14 cellular contexts compared by ENCODE assay signal in the genomic region with DNA sequence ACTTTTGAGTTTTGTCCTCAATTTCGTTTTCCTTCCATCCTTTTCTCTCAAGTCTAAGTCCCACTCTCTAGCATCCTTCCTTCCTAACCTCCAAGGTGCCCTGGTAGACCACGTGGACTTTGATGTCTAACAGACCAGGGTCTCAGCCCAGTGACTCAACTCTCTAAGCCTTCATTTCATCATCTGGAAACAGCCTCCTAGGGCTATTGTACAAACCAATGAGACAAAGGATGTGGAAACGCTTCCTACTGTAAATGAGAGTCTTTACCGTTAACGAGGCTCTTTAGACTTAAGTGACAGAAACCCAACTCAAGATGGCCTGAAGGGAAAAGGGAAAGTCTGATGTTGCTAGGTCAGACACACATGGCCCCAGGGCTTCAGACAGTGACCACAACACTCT. TPM values are rescaled to one million over a fixed set of nuclear protein-coding genes. Genes with fewer than 3 reads are reported as not detected.
DNase-seq lines count a peak whose midpoint lies in the region; ATAC-seq and TF ChIP-seq lines count a peak whose summit lies in the region.
"Had no signal": no experiment of that assay in that cellular context is flagged by ENCODE, and none has a peak within 500 bp of the region (broad histone marks: within the 10 kb centered on the region; RNA-seq: fewer than 3 reads in every experiment).

No MANE protein-coding gene starts in this region.

- H3K4me3 ChIP-seq in RWPE2 (ENCODE audit: severe bottlenecking) (no peak overlapping the region), A673 (ENCODE audit: low read depth, low read length, poor library complexity, severe bottlenecking) (no peak overlapping the region)
- H3K4me3 ChIP-seq: uterus had no signal

- H3K9me3 ChIP-seq in RWPE2 (ENCODE audit: severe bottlenecking) (no peaks in the 10 kb centered on the region), A673 (ENCODE audit: low read depth, low read length, poor library complexity, severe bottlenecking) (no peaks in the 10 kb centered on the region)
- H3K9me3 ChIP-seq: uterus had no signal

- peak overlapping the region; percentile 81 for H3K27ac Mint-ChIP-seq in activated CD8-positive, alpha-beta T cell treated with anti-CD3 and anti-CD28 coated beads for 36 hours
- H3K27ac Mint-ChIP-seq in activated CD8-positive, alpha-beta T cell treated with anti-CD3 and anti-CD28 coated beads, Interleukin-2, amount 10 ng/mL, durations not matched to agents 7 days and 5 days: no peak overlapping the region
- no peak overlapping the region for H3K27ac Mint-ChIP-seq in immature natural killer cell

- peak; percentile 50 for ATAC-seq in activated CD8-positive, alpha-beta T cell treated with anti-CD3 and anti-CD28 coated beads for 36 hours
- no peak for ATAC-seq in activated CD8-positive, alpha-beta T cell treated with anti-CD3 and anti-CD28 coated beads, Interleukin-2, amount 10 ng/mL, durations not matched to agents 7 days and 5 days
- ATAC-seq in RWPE2 (ENCODE audit: low read depth): peak; percentile 75
- no peak for ATAC-seq in HG02798 (IDR thresholded peaks at IDR 0.05; ENCODE audit: poor library complexity, unreplicated experiment)

- H3K27me3 ChIP-seq in RWPE2 (ENCODE audit: insufficient read depth, poor library complexity, severe bottlenecking) (no peaks in the 10 kb centered on the region), A673 (replicated peaks; ENCODE audit: insufficient read depth, low read depth, low read length, poor library complexity) (no peaks in the 10 kb centered on the region)
- H3K27me3 ChIP-seq: uterus had no signal

- no peaks in the 10 kb centered on the region for H3K36me3 ChIP-seq in RWPE2 (ENCODE audit: low read depth)
- no peaks in the 10 kb centered on the region for H3K36me3 ChIP-seq in A673 (ENCODE audit: insufficient read depth, low read length, poor library complexity, severe bottlenecking)
- H3K36me3 ChIP-seq: uterus had no signal

- CTCF ChIA-PET in activated CD8-positive, alpha-beta T cell treated with anti-CD3 and anti-CD28 coated beads for 36 hours (lab: Charles Lee): interaction anchor here (1.0 kb wide), 1 partner anchor 10 kb away, joined by 3 read pairs; no protein-coding TSS in a partner anchor
- CTCF ChIA-PET in activated CD8-positive, alpha-beta T cell treated with anti-CD3 and anti-CD28 coated beads, Interleukin-2, amount 10 ng/mL, durations not matched to agents 7 days and 5 days (lab: Charles Lee): no interaction called here
- CTCF ChIA-PET in A673 (lab: Charles Lee): no interaction called here

- no TSS peak for BruUV-seq in A673 (replicated peaks; lab: Mats Ljungman, UMichigan)

- TF ChIP-seq CTCF in activated CD8-positive, alpha-beta T cell treated with anti-CD3 and anti-CD28 coated beads for 36 hours (IDR thresholded peaks at IDR 0.05): no peak
- TF ChIP-seq CTCF in RWPE2 (IDR thresholded peaks at IDR 0.05; ENCODE audit: poor library complexity, severe bottlenecking) (no peak), A673 (conservative IDR thresholded peaks at IDR 0.05; ENCODE audit: low read depth, low read length) (no peak)

- peak overlapping the region; percentile 25 for H3K4me3 Mint-ChIP-seq in activated CD8-positive, alpha-beta T cell treated with anti-CD3 and anti-CD28 coated beads for 36 hours
- no peak overlapping the region for H3K4me3 Mint-ChIP-seq in activated CD8-positive, alpha-beta T cell treated with anti-CD3 and anti-CD28 coated beads, Interleukin-2, amount 10 ng/mL, durations not matched to agents 7 days and 5 days
- H3K4me3 Mint-ChIP-seq in immature natural killer cell: no peak overlapping the region

- POLR2A ChIA-PET in activated CD8-positive, alpha-beta T cell treated with anti-CD3 and anti-CD28 coated beads for 36 hours (lab: Charles Lee): interaction anchor here (1.3 kb wide), 1 partner anchor 15 kb away, joined by 3 read pairs; no protein-coding TSS in a partner anchor
- POLR2A ChIA-PET in activated CD8-positive, alpha-beta T cell treated with anti-CD3 and anti-CD28 coated beads, Interleukin-2, amount 10 ng/mL, durations not matched to agents 7 days and 5 days (lab: Charles Lee): interaction anchor here (1.3 kb wide), 1 partner anchor 18 kb away, joined by 3 read pairs; no protein-coding TSS in a partner anchor
- POLR2A ChIA-PET in A673 (lab: Charles Lee; ENCODE audit: low non-redundant PET): no interaction called here

- intact Hi-C loops in activated CD8-positive, alpha-beta T cell treated with anti-CD3 and anti-CD28 coated beads for 36 hours (cut with micrococcal nuclease): no loop called here
- intact Hi-C loops in A673 (cut with micrococcal nuclease; ENCODE audit: unreplicated experiment): no loop called here

- DNase-seq in activated CD8-positive, alpha-beta T cell treated with anti-CD3 and anti-CD28 coated beads for 36 hours: peak; percentile 29
- DNase-seq in activated CD8-positive, alpha-beta T cell treated with anti-CD3 and anti-CD28 coated beads, Interleukin-2, amount 10 ng/mL, durations not matched to agents 7 days and 5 days: no peak
- DNase-seq in HCEC 1CT (peak; percentile 64), RWPE2 (ENCODE audit: low spot score) (no peak), iris pigment epithelial cell (ENCODE audit: low read depth) (peak; percentile 39), A673 (ENCODE audit: low spot score) (no peak), immature natural killer cell (no peak)
- DNase-seq: DMS 273 treated with DMSO at 0.1 percent for 48 hours; effector memory CD4-positive, alpha-beta T cell; foreskin melanocyte; NCI-H1092; uterus had no signal

- no peaks in the 10 kb centered on the region for H3K36me3 Mint-ChIP-seq in activated CD8-positive, alpha-beta T cell treated with anti-CD3 and anti-CD28 coated beads for 36 hours (ENCODE audit: low read depth)
- H3K36me3 Mint-ChIP-seq in activated CD8-positive, alpha-beta T cell treated with anti-CD3 and anti-CD28 coated beads, Interleukin-2, amount 10 ng/mL, durations not matched to agents 7 days and 5 days (ENCODE audit: low read depth): no peaks in the 10 kb centered on the region
- H3K36me3 Mint-ChIP-seq in immature natural killer cell: no peaks in the 10 kb centered on the region

- H3K4me1 Mint-ChIP-seq in activated CD8-positive, alpha-beta T cell treated with anti-CD3 and anti-CD28 coated beads for 36 hours (ENCODE audit: low read depth): peaks cover 18% of the 10 kb centered on the region
- H3K4me1 Mint-ChIP-seq in activated CD8-positive, alpha-beta T cell treated with anti-CD3 and anti-CD28 coated beads, Interleukin-2, amount 10 ng/mL, durations not matched to agents 7 days and 5 days (ENCODE audit: low read depth): peaks cover 10% of the 10 kb centered on the region
- H3K4me1 Mint-ChIP-seq in immature natural killer cell: no peaks in the 10 kb centered on the region

- H3K27me3 Mint-ChIP-seq in activated CD8-positive, alpha-beta T cell treated with anti-CD3 and anti-CD28 coated beads for 36 hours: peaks cover 17% of the 10 kb centered on the region
- peaks cover 10% of the 10 kb centered on the region for H3K27me3 Mint-ChIP-seq in activated CD8-positive, alpha-beta T cell treated with anti-CD3 and anti-CD28 coated beads, Interleukin-2, amount 10 ng/mL, durations not matched to agents 7 days and 5 days (ENCODE audit: low read depth)
- H3K27me3 Mint-ChIP-seq in immature natural killer cell (ENCODE audit: low read depth in 3 of 3): peaks cover 3 to 17% (median 3%) of the 10 kb centered on the region in 3 donors

- H3K27ac ChIP-seq in RWPE2 (ENCODE audit: poor library complexity, severe bottlenecking) (peak overlapping the region; percentile 91), A673 (ENCODE audit: low read depth, low read length, poor library complexity, severe bottlenecking) (no peak overlapping the region)
- H3K27ac ChIP-seq: uterus had no signal

- no peaks in the 10 kb centered on the region for H3K9me3 Mint-ChIP-seq in activated CD8-positive, alpha-beta T cell treated with anti-CD3 and anti-CD28 coated beads for 36 hours
- H3K9me3 Mint-ChIP-seq in activated CD8-positive, alpha-beta T cell treated with anti-CD3 and anti-CD28 coated beads, Interleukin-2, amount 10 ng/mL, durations not matched to agents 7 days and 5 days (ENCODE audit: insufficient read depth): no peaks in the 10 kb centered on the region
- H3K9me3 Mint-ChIP-seq in immature natural killer cell: no peaks in the 10 kb centered on the region

- H3K4me1 ChIP-seq in RWPE2 (ENCODE audit: insufficient read depth, poor library complexity, severe bottlenecking) (peaks cover 15% of the 10 kb centered on the region), A673 (ENCODE audit: insufficient read depth, low read length, poor library complexity, severe bottlenecking) (peaks cover 7% of the 10 kb centered on the region)
- H3K4me1 ChIP-seq: uterus had no signal

RNA-seq across cellular contexts. Expression of a gene that starts 49.2 kb away (rescaled TPM):
- not detected for total RNA-seq in activated CD8-positive, alpha-beta T cell treated with anti-CD3 and anti-CD28 coated beads for 36 hours
- total RNA-seq in activated CD8-positive, alpha-beta T cell treated with anti-CD3 and anti-CD28 coated beads, Interleukin-2, amount 10 ng/mL, durations not matched to agents 7 days and 5 days: not detected
- total RNA-seq in A673 (2021): 0.15 and 0.19 TPM in 2 replicates
- not detected for polyA plus RNA-seq in immature natural killer cell
- total RNA-seq: HT-29 had no signal

Comparison
In these comparisons a context has a peak if more than half of its experiments do, and no peak if none do; other contexts are left out.
1. ATAC-seq: peak in activated CD8-positive, alpha-beta T cell treated with anti-CD3 and anti-CD28 coated beads for 36 hours (single experiment) and RWPE2 (single experiment); none in activated CD8-positive, alpha-beta T cell treated with anti-CD3 and anti-CD28 coated beads, Interleukin-2, amount 10 ng/mL, durations not matched to agents 7 days and 5 days (single experiment) and HG02798 (single experiment).
2. DNase-seq: peak in activated CD8-positive, alpha-beta T cell treated with anti-CD3 and anti-CD28 coated beads for 36 hours (single experiment), HCEC 1CT (single experiment) and iris pigment epithelial cell (single experiment); none in activated CD8-positive, alpha-beta T cell treated with anti-CD3 and anti-CD28 coated beads, Interleukin-2, amount 10 ng/mL, durations not matched to agents 7 days and 5 days (single experiment), RWPE2 (single experiment), A673 (single experiment) and immature natural killer cell (0 of 3).